Comparison of ENCODE assay signal across 19 cellular contexts in genomic region chr5:10525124-10525495, GRCh38. TPM values are rescaled to one million over a fixed set of nuclear protein-coding genes. Genes with fewer than 3 reads are reported as not detected.
DNase-seq lines count a peak whose midpoint lies in the region; ATAC-seq, FAIRE-seq and TF ChIP-seq lines count a peak whose summit lies in the region.
"Had no signal": no experiment of that assay in that cellular context is flagged by ENCODE, and none has a peak within 500 bp of the region (broad histone marks: within the 10 kb centered on the region; RNA-seq: fewer than 3 reads in every experiment).

No MANE protein-coding gene starts in this region.

- 0 out of 2 replicates have a peak overlapping the region, but pooled peaks have one; percentile 27 for H2AK5ac ChIP-seq in H1 (ENCODE audit: low read depth, low read length)

- H3K14ac ChIP-seq in H1 (ENCODE audit: insufficient read length): no peak overlapping the region

- no peaks in the 10 kb centered on the region for H3K36me3 ChIP-seq in H1 (ENCODE audit: control insufficient read depth in 2 of 4, insufficient read depth in 4 of 4, low read length in 3 of 4)
- no peaks in the 10 kb centered on the region for H3K36me3 ChIP-seq in right atrium auricular region
- H3K36me3 ChIP-seq: Peyer's patch had no signal

- H3K27me3 Mint-ChIP-seq in activated CD4-positive, alpha-beta memory T cell treated with anti-CD3 and anti-CD28 coated beads, Interleukin-2, amount 10 ng/mL, durations not matched to agents 7 days and 5 days: peaks cover 8% of the 10 kb centered on the region
- H3K27me3 Mint-ChIP-seq: activated naive CD4-positive, alpha-beta T cell treated with anti-CD3 and anti-CD28 coated beads, Interleukin-2, amount 50 U/mL, for 24 hours; naive thymus-derived CD8-positive, alpha-beta T cell had no signal

- H3K4me1 ChIP-seq in H1 (replicated peaks in 1 of 4; ENCODE audit: control insufficient read depth in 3 of 4, insufficient read depth in 4 of 4, low read length in 3 of 4) (peaks cover 0 to 5% (median 3%) of the 10 kb centered on the region in 4 experiments; a peak in 4 of 7 replicates), right atrium auricular region (no peaks in the 10 kb centered on the region)
- H3K4me1 ChIP-seq: Peyer's patch had no signal

- H3K27ac ChIP-seq in AG04450 (ENCODE audit: low read depth, low read length) (peak overlapping the region; percentile 86), H1 (ENCODE audit: low read depth, low read length) (no peak overlapping the region), right atrium auricular region (no peak overlapping the region)
- H3K27ac ChIP-seq: HL-60, Peyer's patch had no signal

- H3K4me3 ChIP-seq in AG04450 (ENCODE audit: low read depth, low read length) (no peak overlapping the region), H1 (ENCODE audit: extremely low read depth in 1 of 4, insufficient read depth in 2 of 4, low read depth in 3 of 4, low read length in 4 of 4) (no peak overlapping the region), right atrium auricular region (no peak overlapping the region)
- H3K4me3 ChIP-seq: Peyer's patch had no signal

- H4K5ac ChIP-seq in H1 (ENCODE audit: insufficient read length, low read depth, low read length): no peak overlapping the region

- H3K9me3 Mint-ChIP-seq in activated CD4-positive, alpha-beta memory T cell treated with anti-CD3 and anti-CD28 coated beads, Interleukin-2, amount 10 ng/mL, durations not matched to agents 7 days and 5 days: peaks cover 11% of the 10 kb centered on the region
- H3K9me3 Mint-ChIP-seq: activated naive CD4-positive, alpha-beta T cell treated with anti-CD3 and anti-CD28 coated beads, Interleukin-2, amount 50 U/mL, for 24 hours had no signal

- H3K4ac ChIP-seq in H1 (replicated peaks; ENCODE audit: insufficient read length, low read depth, low read length): no peak overlapping the region

- no peaks in the 10 kb centered on the region for H3K23me2 ChIP-seq in H1 (ENCODE audit: low read depth, low read length)

- no peak overlapping the region for H3K23ac ChIP-seq in H1 (ENCODE audit: insufficient read length)

- no peak overlapping the region for H2BK120ac ChIP-seq in H1 (replicated peaks; ENCODE audit: low read depth, low read length)

- H2BK12ac ChIP-seq in H1 (ENCODE audit: low read depth, low read length): peak overlapping the region; percentile 9; the same call in 1 of the 2 replicates

- H4K91ac ChIP-seq in H1 (replicated peaks; ENCODE audit: insufficient read length, low read length): no peak overlapping the region

- H2BK20ac ChIP-seq in H1 (ENCODE audit: low read length): peak overlapping the region; percentile 6; the same call in 1 of the 2 replicates

- H3K9me3 ChIP-seq in AG04450 (ENCODE audit: control insufficient read depth, insufficient read depth, low read length): peaks cover 9% of the 10 kb centered on the region; the same call in 1 of the 2 replicates
- H3K9me3 ChIP-seq in H1 (ENCODE audit: insufficient read depth in 2 of 2, low read depth in 1 of 2, low read length in 1 of 2): peaks cover 5 to 9% of the 10 kb centered on the region in 2 experiments
- H3K9me3 ChIP-seq in right atrium auricular region: no peaks in the 10 kb centered on the region
- H3K9me3 ChIP-seq: Peyer's patch had no signal

- H2BK15ac ChIP-seq in H1 (ENCODE audit: low read length): no peak overlapping the region

- no peaks in the 10 kb centered on the region for H3K36me3 Mint-ChIP-seq in activated CD4-positive, alpha-beta memory T cell treated with anti-CD3 and anti-CD28 coated beads, Interleukin-2, amount 10 ng/mL, durations not matched to agents 7 days and 5 days (ENCODE audit: low read depth)
- H3K36me3 Mint-ChIP-seq: activated naive CD4-positive, alpha-beta T cell treated with anti-CD3 and anti-CD28 coated beads, Interleukin-2, amount 50 U/mL, for 24 hours; naive thymus-derived CD8-positive, alpha-beta T cell had no signal

- no peak overlapping the region for H3K18ac ChIP-seq in H1 (ENCODE audit: extremely low read depth, low read length)

- H3K4me2 ChIP-seq in H1 (ENCODE audit: insufficient read depth in 1 of 2, low read depth in 2 of 2, low read length in 2 of 2): no peak overlapping the region

- H4K20me1 ChIP-seq in H1 (replicated peaks in 1 of 2; ENCODE audit: control insufficient read depth in 1 of 2, insufficient read depth in 2 of 2, low read length in 2 of 2): no peaks in the 10 kb centered on the region

- no peak for TF ChIP-seq RAD21 in H1 (IDR thresholded peaks at IDR 0.05 in 1 of 2, conservative IDR thresholded peaks at IDR 0.05 in 1 of 2; ENCODE audit: low read depth in 2 of 2, low read length in 2 of 2)

- 84% methylated on average over 4 of the region's 4 CpGs; no CpG with 5 or more reads in 1 of the 2 experiments for WGBS in H1 (ENCODE audit: extremely low coverage in 1 of 2, insufficient coverage in 1 of 2, insufficient read length in 1 of 2, insufficient replicate concordance in 2 of 2, low coverage in 1 of 2, low lambda C conversion rate in 2 of 2, missing lambda C conversion rate in 1 of 2), 2 experiments

- FAIRE-seq in H1 (lab: Jason Lieb, UNC): no peak
- FAIRE-seq: bronchial epithelial cell had no signal

- no peak overlapping the region; the same call in 1 of the 2 replicates for H4K8ac ChIP-seq in H1 (ENCODE audit: extremely low read depth, insufficient read depth, low read length)

- ATAC-seq in GM21786 (IDR thresholded peaks at IDR 0.05; ENCODE audit: unreplicated experiment): peak; percentile 39
- peak; percentile 71 for ATAC-seq in HG03442 (IDR thresholded peaks at IDR 0.05; ENCODE audit: unreplicated experiment)
- ATAC-seq: left ventricle myocardium superior; naive thymus-derived CD8-positive, alpha-beta T cell had no signal

- CTCF ChIA-PET in AG04450 (lab: Charles Lee): no interaction called here
- CTCF ChIA-PET in H1 (lab: Charles Lee; ENCODE audit: partially characterized antibody): interaction anchor here (0.9 to 2.2 kb wide), 4 partner anchors 14 to 72 kb away, joined by 3 to 7 read pairs (median 3); no protein-coding TSS in a partner anchor
- CTCF ChIA-PET in activated CD4-positive, alpha-beta memory T cell treated with anti-CD3 and anti-CD28 coated beads, Interleukin-2, amount 10 ng/mL, durations not matched to agents 7 days and 5 days (lab: Charles Lee): no interaction called here

- no peak overlapping the region for H3K4me3 Mint-ChIP-seq in activated CD4-positive, alpha-beta memory T cell treated with anti-CD3 and anti-CD28 coated beads, Interleukin-2, amount 10 ng/mL, durations not matched to agents 7 days and 5 days
- H3K4me3 Mint-ChIP-seq: activated naive CD4-positive, alpha-beta T cell treated with anti-CD3 and anti-CD28 coated beads, Interleukin-2, amount 50 U/mL, for 24 hours; naive thymus-derived CD8-positive, alpha-beta T cell had no signal

- no peaks in the 10 kb centered on the region for H3K79me2 ChIP-seq in H1 (ENCODE audit: control insufficient read depth in 1 of 2, insufficient read depth in 2 of 2, low read length in 2 of 2)

- POLR2A ChIA-PET in AG04450 (lab: Yijun Ruan, JAX) (interaction anchor here (1.0 kb wide), 1 partner anchor 40 kb away, joined by 3 read pairs; no protein-coding TSS in a partner anchor), H1 (lab: Charles Lee; ENCODE audit: partially characterized antibody) (no interaction called here)
- POLR2A ChIA-PET in activated CD4-positive, alpha-beta memory T cell treated with anti-CD3 and anti-CD28 coated beads, Interleukin-2, amount 10 ng/mL, durations not matched to agents 7 days and 5 days (lab: Charles Lee): no interaction called here

- no peaks in the 10 kb centered on the region for H3K79me1 ChIP-seq in H1 (ENCODE audit: low read depth, low read length)

- no peak overlapping the region for H3K27ac Mint-ChIP-seq in activated CD4-positive, alpha-beta memory T cell treated with anti-CD3 and anti-CD28 coated beads, Interleukin-2, amount 10 ng/mL, durations not matched to agents 7 days and 5 days
- H3K27ac Mint-ChIP-seq: activated naive CD4-positive, alpha-beta T cell treated with anti-CD3 and anti-CD28 coated beads, Interleukin-2, amount 50 U/mL, for 24 hours; naive thymus-derived CD8-positive, alpha-beta T cell had no signal

- no peak overlapping the region for H2BK5ac ChIP-seq in H1 (ENCODE audit: low read depth, low read length)

- no peak for TF ChIP-seq EP300 in H1 (IDR thresholded peaks at IDR 0.05; ENCODE audit: borderline replicate concordance in 1 of 2, low read depth in 2 of 2, low read length in 2 of 2)

- H3K9ac ChIP-seq in H1 (replicated peaks in 1 of 4; ENCODE audit: extremely low read depth in 1 of 4, low read depth in 3 of 4, low read length in 3 of 4): no peak overlapping the region

- H3K4me1 Mint-ChIP-seq in activated CD4-positive, alpha-beta memory T cell treated with anti-CD3 and anti-CD28 coated beads, Interleukin-2, amount 10 ng/mL, durations not matched to agents 7 days and 5 days: peaks cover 3% of the 10 kb centered on the region
- H3K4me1 Mint-ChIP-seq: activated naive CD4-positive, alpha-beta T cell treated with anti-CD3 and anti-CD28 coated beads, Interleukin-2, amount 50 U/mL, for 24 hours had no signal

- no peak for DNase-seq in AG04450 (ENCODE audit: low read depth, low spot score)
- DNase-seq in H1 (ENCODE audit: low read depth in 1 of 2, low spot score in 2 of 2): no peak
- no peak for DNase-seq in activated CD4-positive, alpha-beta memory T cell treated with anti-CD3 and anti-CD28 coated beads, Interleukin-2, amount 10 ng/mL, durations not matched to agents 7 days and 5 days
- DNase-seq in HPDE6-E6E7 (ENCODE audit: extremely low spot score): no peak
- DNase-seq in NCI-H2029 (lab: John Stamatoyannopoulos, UW): no peak
- no peak for DNase-seq in right atrium auricular region (ENCODE audit: low spot score)
- DNase-seq: Kasumi-1; naive thymus-derived CD8-positive, alpha-beta T cell; NCI-H187; NCI-H510A treated with DMSO at 0.1 percent for 48 hours; stimulated activated CD4-positive, alpha-beta T cell treated with anti-CD3 and anti-CD28 coated beads, Interleukin-4, amount 100 ng/mL, for 1 hour; T-helper 1 cell had no signal

- no peaks in the 10 kb centered on the region for H3K27me3 ChIP-seq in AG04450 (ENCODE audit: control insufficient read depth, insufficient read depth, low read length)
- no peaks in the 10 kb centered on the region; a peak in 1 of 7 replicates for H3K27me3 ChIP-seq in H1 (replicated peaks in 1 of 4; ENCODE audit: control insufficient read depth in 3 of 4, extremely low read depth in 1 of 4, insufficient read depth in 3 of 4, low read length in 3 of 4)
- no peaks in the 10 kb centered on the region for H3K27me3 ChIP-seq in right atrium auricular region
- H3K27me3 ChIP-seq: Peyer's patch had no signal

- no peak overlapping the region for H2AFZ ChIP-seq in H1 (ENCODE audit: low read length)

- no peak for TF ChIP-seq POLR2A in H1 (IDR thresholded peaks at IDR 0.05; ENCODE audit: control extremely low read depth in 1 of 2, low read depth in 2 of 2, low read length in 2 of 2)

- no peak overlapping the region for H3K56ac ChIP-seq in H1 (replicated peaks; ENCODE audit: insufficient read length, low read depth, low read length)

- no peak for TF ChIP-seq CTCF in AG04450 (IDR thresholded peaks at IDR 0.05; ENCODE audit: low read depth, low read length)
- TF ChIP-seq CTCF in H1 (IDR thresholded peaks at IDR 0.05; ENCODE audit: control extremely low read depth in 1 of 3, insufficient read depth in 1 of 3, low read depth in 1 of 3, low read length in 3 of 3): no peak
- no peak for TF ChIP-seq CTCF in right atrium auricular region (IDR thresholded peaks at IDR 0.05)

RNA-seq across cellular contexts. Expression of gene ANKRD33B, which starts 38.8 kb away (rescaled TPM):
- polyA plus RNA-seq in AG04450 (2011; rRNA removed): 4.6 and 4.8 TPM in 2 replicates
- 18.4 and 18.5 TPM in 2 replicates for polyA minus RNA-seq in AG04450 (2011; rRNA and poly(A)+ RNA removed)
- total RNA-seq in H1 (2021; fragmentation: NEBNext Ultra II Directional; extraction: Animal tissue kit (Norgen Biotek cat#: 25700)): 20.5 and 20.6 TPM in 2 replicates
- 6.9 and 7.1 TPM in 2 replicates for polyA plus RNA-seq in H1 (2011; rRNA removed)
- polyA plus RNA-seq in H1 (2011; cell fraction: cytosol; rRNA removed): 5.4 TPM
- 10.9 TPM for polyA plus RNA-seq in H1 (2011; cell fraction: nucleus; rRNA removed)
- polyA plus RNA-seq in H1 (2012, experiment 1 of 2): 8.6 to 11.9 TPM (median 11.1 TPM) in 4 replicates
- 2.7 TPM for polyA plus RNA-seq in H1 (2012, experiment 2 of 2)
- polyA plus RNA-seq in H1 (2013, experiment 1 of 2): 6.4 TPM
- polyA plus RNA-seq in H1 (2013, experiment 2 of 2): 6.4 TPM
- polyA minus RNA-seq in H1 (2011; rRNA and poly(A)+ RNA removed): 25.2 and 26.2 TPM in 2 replicates
- 16.0 TPM for polyA minus RNA-seq in H1 (2011; cell fraction: cytosol; rRNA and poly(A)+ RNA removed)
- 15.9 TPM for polyA minus RNA-seq in H1 (2011; cell fraction: nucleus; rRNA and poly(A)+ RNA removed)
- total RNA-seq in activated CD4-positive, alpha-beta memory T cell treated with anti-CD3 and anti-CD28 coated beads, Interleukin-2, amount 10 ng/mL, durations not matched to agents 7 days and 5 days: 1 to 10 TPM; 9.5 to 9.9 TPM
- total RNA-seq in right atrium auricular region: 1 to 10 TPM; 1.2 to 4.7 TPM
